Comparison of ENCODE assay signal across 15 cellular contexts in the genomic region with DNA sequence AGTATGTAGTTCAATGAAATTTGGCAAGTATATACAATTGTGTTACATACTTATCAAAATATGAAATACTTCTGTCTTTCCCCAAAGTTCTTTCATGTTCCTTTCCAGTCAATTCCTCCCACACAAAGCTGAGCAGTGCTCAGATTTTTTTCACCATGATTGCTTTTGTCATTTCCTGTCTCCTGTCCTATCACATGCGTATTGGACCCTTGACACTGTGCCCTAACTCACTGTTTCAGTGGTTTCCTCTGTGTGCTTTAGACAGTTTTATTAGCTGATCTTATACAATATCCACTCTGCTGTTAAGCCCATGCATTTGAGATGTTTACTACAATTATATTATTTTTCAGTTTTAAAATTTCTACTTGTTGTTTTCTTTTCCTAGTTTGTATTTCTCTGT.
DNase-seq lines count a peak whose midpoint lies in the region; ATAC-seq and TF ChIP-seq lines count a peak whose summit lies in the region.
"Had no signal": no experiment of that assay in that cellular context is flagged by ENCODE, and none has a peak within 500 bp of the region (broad histone marks: within the 10 kb centered on the region; RNA-seq: fewer than 3 reads in every experiment).

No MANE protein-coding gene starts in this region.

- H3K36me3 Mint-ChIP-seq in GM23338 (ENCODE audit: low read depth): no peaks in the 10 kb centered on the region
- H3K36me3 Mint-ChIP-seq: CD4-positive, CD25-positive, alpha-beta regulatory T cell had no signal

- H3F3A ChIP-seq in GM23338 (replicated peaks; ENCODE audit: low read depth): no peaks in the 10 kb centered on the region

- H3K4me3 ChIP-seq in HFF-Myc (replicated peaks; ENCODE audit: low read depth, low read length) (no peak overlapping the region), GM23338 (no peak overlapping the region)
- H3K4me3 ChIP-seq: BLaER1, GM23248 had no signal

- no peaks in the 10 kb centered on the region for H3K27me3 ChIP-seq in GM23338 (ENCODE audit: insufficient read depth)
- H3K27me3 ChIP-seq: BLaER1 had no signal

- H3K27me3 Mint-ChIP-seq in GM23338 (ENCODE audit: insufficient read depth, low read depth, poor library complexity): no peaks in the 10 kb centered on the region
- H3K27me3 Mint-ChIP-seq: CD4-positive, CD25-positive, alpha-beta regulatory T cell had no signal

- H3K4me1 Mint-ChIP-seq in GM23338: peaks cover 10% of the 10 kb centered on the region; the same call in 2 of the 3 replicates

- no peak overlapping the region for H3K4me3 Mint-ChIP-seq in GM23338
- H3K4me3 Mint-ChIP-seq: CD4-positive, CD25-positive, alpha-beta regulatory T cell had no signal

- no peak for ATAC-seq in GM23338
- ATAC-seq in HG03457 (IDR thresholded peaks at IDR 0.05; ENCODE audit: unreplicated experiment): no peak

- no peaks in the 10 kb centered on the region for H3K36me3 ChIP-seq in GM23338 (ENCODE audit: insufficient read depth)
- H3K36me3 ChIP-seq: BLaER1 had no signal

- TF ChIP-seq CTCF in HFF-Myc (IDR thresholded peaks at IDR 0.05; ENCODE audit: low read depth, low read length, missing control alignments) (no peak), GM23338 (conservative IDR thresholded peaks at IDR 0.05; ENCODE audit: low read depth in 2 of 2) (no peak)

- no peak overlapping the region; the same call in 1 of the 2 replicates for H3K27ac Mint-ChIP-seq in GM23338
- H3K27ac Mint-ChIP-seq: CD4-positive, CD25-positive, alpha-beta regulatory T cell had no signal

- H3K9me2 ChIP-seq in GM23338 (ENCODE audit: insufficient read depth): no peaks in the 10 kb centered on the region

- peak; percentile 20 for DNase-seq in CD1c-positive myeloid dendritic cell (ENCODE audit: extremely low spot score)
- peak; percentile 6 for DNase-seq in HFF-Myc (ENCODE audit: extremely low read depth, low read depth)
- DNase-seq in OCI-M1 (lab: John Stamatoyannopoulos, UW): peak; percentile 7
- DNase-seq in left kidney (ENCODE audit: low read depth, low spot score): peak; percentile 2
- no peak for DNase-seq in GM23338 (ENCODE audit: low spot score)
- DNase-seq in cerebellar cortex (ENCODE audit: low spot score): no peak
- no peak for DNase-seq in HUDEP-2 (lab: John Stamatoyannopoulos, UW; ENCODE audit: unreplicated experiment in 76 of 76)
- DNase-seq: CD4-positive, CD25-positive, alpha-beta regulatory T cell; DMS53; GF-D8; GM23248; H7 had no signal

- H3K27ac ChIP-seq in GM23338 (ENCODE audit: low read depth): no peak overlapping the region
- H3K27ac ChIP-seq: BLaER1, GM23248, KMS-11 had no signal

- H3K4me2 ChIP-seq in GM23338: no peak overlapping the region
- H3K4me2 ChIP-seq: BLaER1, KMS-11 had no signal

- no peaks in the 10 kb centered on the region for H3K79me2 ChIP-seq in GM23338 (replicated peaks; ENCODE audit: insufficient read depth)

- no peak overlapping the region for H2AFZ ChIP-seq in GM23338
- H2AFZ ChIP-seq: GM23248 had no signal

- H4K20me1 ChIP-seq in GM23338 (replicated peaks; ENCODE audit: insufficient read depth): no peaks in the 10 kb centered on the region
- H4K20me1 ChIP-seq: BLaER1 had no signal

- H3K9me3 Mint-ChIP-seq in GM23338: no peaks in the 10 kb centered on the region

- H3K4me1 ChIP-seq in GM23338 (ENCODE audit: insufficient read depth): no peaks in the 10 kb centered on the region
- H3K4me1 ChIP-seq: BLaER1 had no signal

TF ChIP-seq in GM23338, 12 proteins besides CTCF, POLR2A, EP300 and RAD21 (continues in another document):
- TF ChIP-seq CREB1 (CRISPR knock-in tag; IDR thresholded peaks at IDR 0.05; ENCODE audit: low read depth): no peak
- TF ChIP-seq EZH2 (IDR thresholded peaks at IDR 0.05; ENCODE audit: low read depth, unreplicated experiment): no peak
- no peak for TF ChIP-seq ZNF114 (CRISPR knock-in tag; IDR thresholded peaks at IDR 0.05)
- TF ChIP-seq, protein P1, sequence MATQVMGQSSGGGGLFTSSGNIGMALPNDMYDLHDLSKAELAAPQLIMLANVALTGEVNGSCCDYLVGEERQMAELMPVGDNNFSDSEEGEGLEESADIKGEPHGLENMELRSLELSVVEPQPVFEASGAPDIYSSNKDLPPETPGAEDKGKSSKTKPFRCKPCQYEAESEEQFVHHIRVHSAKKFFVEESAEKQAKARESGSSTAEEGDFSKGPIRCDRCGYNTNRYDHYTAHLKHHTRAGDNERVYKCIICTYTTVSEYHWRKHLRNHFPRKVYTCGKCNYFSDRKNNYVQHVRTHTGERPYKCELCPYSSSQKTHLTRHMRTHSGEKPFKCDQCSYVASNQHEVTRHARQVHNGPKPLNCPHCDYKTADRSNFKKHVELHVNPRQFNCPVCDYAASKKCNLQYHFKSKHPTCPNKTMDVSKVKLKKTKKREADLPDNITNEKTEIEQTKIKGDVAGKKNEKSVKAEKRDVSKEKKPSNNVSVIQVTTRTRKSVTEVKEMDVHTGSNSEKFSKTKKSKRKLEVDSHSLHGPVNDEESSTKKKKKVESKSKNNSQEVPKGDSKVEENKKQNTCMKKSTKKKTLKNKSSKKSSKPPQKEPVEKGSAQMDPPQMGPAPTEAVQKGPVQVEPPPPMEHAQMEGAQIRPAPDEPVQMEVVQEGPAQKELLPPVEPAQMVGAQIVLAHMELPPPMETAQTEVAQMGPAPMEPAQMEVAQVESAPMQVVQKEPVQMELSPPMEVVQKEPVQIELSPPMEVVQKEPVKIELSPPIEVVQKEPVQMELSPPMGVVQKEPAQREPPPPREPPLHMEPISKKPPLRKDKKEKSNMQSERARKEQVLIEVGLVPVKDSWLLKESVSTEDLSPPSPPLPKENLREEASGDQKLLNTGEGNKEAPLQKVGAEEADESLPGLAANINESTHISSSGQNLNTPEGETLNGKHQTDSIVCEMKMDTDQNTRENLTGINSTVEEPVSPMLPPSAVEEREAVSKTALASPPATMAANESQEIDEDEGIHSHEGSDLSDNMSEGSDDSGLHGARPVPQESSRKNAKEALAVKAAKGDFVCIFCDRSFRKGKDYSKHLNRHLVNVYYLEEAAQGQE (IDR thresholded peaks at IDR 0.05; ENCODE audit: unreplicated experiment): no peak
- TF ChIP-seq, protein P2, sequence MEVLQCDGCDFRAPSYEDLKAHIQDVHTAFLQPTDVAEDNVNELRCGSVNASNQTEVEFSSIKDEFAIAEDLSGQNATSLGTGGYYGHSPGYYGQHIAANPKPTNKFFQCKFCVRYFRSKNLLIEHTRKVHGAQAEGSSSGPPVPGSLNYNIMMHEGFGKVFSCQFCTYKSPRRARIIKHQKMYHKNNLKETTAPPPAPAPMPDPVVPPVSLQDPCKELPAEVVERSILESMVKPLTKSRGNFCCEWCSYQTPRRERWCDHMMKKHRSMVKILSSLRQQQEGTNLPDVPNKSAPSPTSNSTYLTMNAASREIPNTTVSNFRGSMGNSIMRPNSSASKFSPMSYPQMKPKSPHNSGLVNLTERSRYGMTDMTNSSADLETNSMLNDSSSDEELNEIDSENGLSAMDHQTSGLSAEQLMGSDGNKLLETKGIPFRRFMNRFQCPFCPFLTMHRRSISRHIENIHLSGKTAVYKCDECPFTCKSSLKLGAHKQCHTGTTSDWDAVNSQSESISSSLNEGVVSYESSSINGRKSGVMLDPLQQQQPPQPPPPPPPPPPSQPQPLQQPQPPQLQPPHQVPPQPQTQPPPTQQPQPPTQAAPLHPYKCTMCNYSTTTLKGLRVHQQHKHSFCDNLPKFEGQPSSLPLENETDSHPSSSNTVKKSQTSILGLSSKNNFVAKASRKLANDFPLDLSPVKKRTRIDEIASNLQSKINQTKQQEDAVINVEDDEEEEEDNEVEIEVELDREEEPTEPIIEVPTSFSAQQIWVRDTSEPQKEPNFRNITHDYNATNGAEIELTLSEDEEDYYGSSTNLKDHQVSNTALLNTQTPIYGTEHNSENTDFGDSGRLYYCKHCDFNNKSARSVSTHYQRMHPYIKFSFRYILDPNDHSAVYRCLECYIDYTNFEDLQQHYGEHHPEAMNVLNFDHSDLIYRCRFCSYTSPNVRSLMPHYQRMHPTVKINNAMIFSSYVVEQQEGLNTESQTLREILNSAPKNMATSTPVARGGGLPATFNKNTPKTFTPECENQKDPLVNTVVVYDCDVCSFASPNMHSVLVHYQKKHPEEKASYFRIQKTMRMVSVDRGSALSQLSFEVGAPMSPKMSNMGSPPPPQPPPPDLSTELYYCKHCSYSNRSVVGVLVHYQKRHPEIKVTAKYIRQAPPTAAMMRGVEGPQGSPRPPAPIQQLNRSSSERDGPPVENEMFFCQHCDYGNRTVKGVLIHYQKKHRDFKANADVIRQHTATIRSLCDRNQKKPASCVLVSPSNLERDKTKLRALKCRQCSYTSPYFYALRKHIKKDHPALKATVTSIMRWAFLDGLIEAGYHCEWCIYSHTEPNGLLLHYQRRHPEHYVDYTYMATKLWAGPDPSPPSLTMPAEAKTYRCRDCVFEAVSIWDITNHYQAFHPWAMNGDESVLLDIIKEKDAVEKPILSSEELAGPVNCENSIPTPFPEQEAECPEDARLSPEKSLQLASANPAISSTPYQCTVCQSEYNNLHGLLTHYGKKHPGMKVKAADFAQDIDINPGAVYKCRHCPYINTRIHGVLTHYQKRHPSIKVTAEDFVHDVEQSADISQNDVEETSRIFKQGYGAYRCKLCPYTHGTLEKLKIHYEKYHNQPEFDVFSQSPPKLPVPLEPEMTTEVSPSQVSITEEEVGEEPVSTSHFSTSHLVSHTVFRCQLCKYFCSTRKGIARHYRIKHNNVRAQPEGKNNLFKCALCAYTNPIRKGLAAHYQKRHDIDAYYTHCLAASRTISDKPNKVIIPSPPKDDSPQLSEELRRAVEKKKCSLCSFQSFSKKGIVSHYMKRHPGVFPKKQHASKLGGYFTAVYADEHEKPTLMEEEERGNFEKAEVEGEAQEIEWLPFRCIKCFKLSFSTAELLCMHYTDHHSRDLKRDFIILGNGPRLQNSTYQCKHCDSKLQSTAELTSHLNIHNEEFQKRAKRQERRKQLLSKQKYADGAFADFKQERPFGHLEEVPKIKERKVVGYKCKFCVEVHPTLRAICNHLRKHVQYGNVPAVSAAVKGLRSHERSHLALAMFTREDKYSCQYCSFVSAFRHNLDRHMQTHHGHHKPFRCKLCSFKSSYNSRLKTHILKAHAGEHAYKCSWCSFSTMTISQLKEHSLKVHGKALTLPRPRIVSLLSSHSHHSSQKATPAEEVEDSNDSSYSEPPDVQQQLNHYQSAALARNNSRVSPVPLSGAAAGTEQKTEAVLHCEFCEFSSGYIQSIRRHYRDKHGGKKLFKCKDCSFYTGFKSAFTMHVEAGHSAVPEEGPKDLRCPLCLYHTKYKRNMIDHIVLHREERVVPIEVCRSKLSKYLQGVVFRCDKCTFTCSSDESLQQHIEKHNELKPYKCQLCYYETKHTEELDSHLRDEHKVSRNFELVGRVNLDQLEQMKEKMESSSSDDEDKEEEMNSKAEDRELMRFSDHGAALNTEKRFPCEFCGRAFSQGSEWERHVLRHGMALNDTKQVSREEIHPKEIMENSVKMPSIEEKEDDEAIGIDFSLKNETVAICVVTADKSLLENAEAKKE (CRISPR knock-in tag; IDR thresholded peaks at IDR 0.05): no peak
- no peak for TF ChIP-seq STAT1 (IDR thresholded peaks at IDR 0.05; ENCODE audit: unreplicated experiment)
- TF ChIP-seq JUNB (IDR thresholded peaks at IDR 0.05; ENCODE audit: unreplicated experiment): no peak
- TF ChIP-seq NANOG (IDR thresholded peaks at IDR 0.05; ENCODE audit: borderline replicate concordance): no peak
- no peak for TF ChIP-seq EZH2phosphoT487 (IDR thresholded peaks at IDR 0.05; ENCODE audit: unreplicated experiment)
- no peak for TF ChIP-seq ZNF331 (CRISPR knock-in tag; IDR thresholded peaks at IDR 0.05; ENCODE audit: low read depth)

Comparison
In these comparisons a context has a peak if more than half of its experiments do, and no peak if none do; other contexts are left out.
1. DNase-seq: peak in CD1c-positive myeloid dendritic cell (single experiment), HFF-Myc (single experiment), OCI-M1 (single experiment) and left kidney (single experiment); none in GM23338 (single experiment), cerebellar cortex (single experiment) and HUDEP-2 (0 of 76).